Comparison of ENCODE assay signal across 9 cellular contexts in the genomic region with DNA sequence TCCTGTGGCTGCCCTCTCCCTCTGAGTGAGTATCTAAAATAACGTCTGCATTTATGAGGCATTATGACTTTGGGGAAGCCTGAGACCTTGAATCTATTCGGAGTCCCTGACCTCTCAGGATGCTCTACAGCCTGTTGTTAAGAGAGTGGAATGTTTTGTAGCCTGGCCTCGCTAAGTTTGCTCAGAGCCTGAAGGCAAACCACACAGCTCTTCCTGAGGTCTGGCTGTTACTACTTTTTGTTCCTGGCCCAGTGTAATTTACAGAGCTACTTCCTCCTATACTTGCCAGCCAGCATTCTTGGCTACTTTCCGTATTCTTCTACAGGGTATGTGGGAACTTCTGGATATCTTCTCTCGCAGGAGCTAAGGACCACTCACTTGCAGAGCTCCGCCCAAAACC. TPM values are rescaled to one million over a fixed set of nuclear protein-coding genes. Genes with fewer than 3 reads are reported as not detected.
A peak's percentile ranks its signal among the peaks of the same experiment; 100 is the strongest.
DNase-seq lines count a peak whose midpoint lies in the region; ATAC-seq, FAIRE-seq and TF ChIP-seq lines count a peak whose summit lies in the region.
"Had no signal": no experiment of that assay in that cellular context is flagged by ENCODE, and none has a peak within 500 bp of the region (broad histone marks: within the 10 kb centered on the region; RNA-seq: fewer than 3 reads in every experiment).

No MANE protein-coding gene starts in this region.

- no CpG with 5 or more reads among the region's 6 CpGs for WGBS in mesendoderm (ENCODE audit: extremely low coverage, insufficient coverage, low lambda C conversion rate)

- TF ChIP-seq CTCF in Loucy (conservative IDR thresholded peaks at IDR 0.05; ENCODE audit: low read length), result no peak
- TF ChIP-seq CTCF in brain (conservative IDR thresholded peaks at IDR 0.05), result no peak
- no peak for TF ChIP-seq CTCF in kidney (IDR thresholded peaks at IDR 0.05; ENCODE audit: borderline replicate concordance, extremely low read depth, insufficient read depth)

- H3K4ac ChIP-seq in mesendoderm (ENCODE audit: low read depth, low read length), result no peak overlapping the region

- H3K27ac Mint-ChIP-seq in brain, result peak overlapping the region in 3 of 5 experiments; percentile 8 to 42 (median 30)

- H2BK15ac ChIP-seq in mesendoderm (replicated peaks; ENCODE audit: low read depth), result no peak overlapping the region

- intact Hi-C loops in kidney (cut with DNase I), result no loop called here

- H3K56ac ChIP-seq in mesendoderm (ENCODE audit: low read length), result no peak overlapping the region

- peak overlapping the region; percentile 64 for H3K18ac ChIP-seq in mesendoderm (ENCODE audit: low read length)

- H4K20me1 ChIP-seq in Loucy (ENCODE audit: insufficient read depth, low read length, poor library complexity, severe bottlenecking), result peaks cover 5% of the 10 kb centered on the region

- H3K4me2 ChIP-seq in Loucy (ENCODE audit: low read depth, low read length, poor library complexity, severe bottlenecking), result peak overlapping the region; percentile 15
- H3K4me2 ChIP-seq in mesendoderm (ENCODE audit: low read length), result no peak overlapping the region

- H2BK120ac ChIP-seq in mesendoderm (ENCODE audit: low read depth, low read length), result no peak overlapping the region

- H3K27me3 ChIP-seq in Loucy (ENCODE audit: insufficient read depth, low read length, poor library complexity, severe bottlenecking) (no peaks in the 10 kb centered on the region), mesendoderm (ENCODE audit: insufficient read depth, low read length, poor library complexity) (no peaks in the 10 kb centered on the region)

- H3K9me3 ChIP-seq in Loucy (ENCODE audit: insufficient read depth, low read depth, low read length) (no peaks in the 10 kb centered on the region), kidney (ENCODE audit: control insufficient read depth in 1 of 2, low read length in 2 of 2) (no peaks in the 10 kb centered on the region)

- H3K9ac ChIP-seq in Loucy (ENCODE audit: low read depth, low read length, poor library complexity, severe bottlenecking), result peak overlapping the region; percentile 10
- H3K9ac ChIP-seq in mesendoderm (ENCODE audit: low read length), result no peak overlapping the region
- no peak overlapping the region for H3K9ac ChIP-seq in kidney (ENCODE audit: low read length in 2 of 2)

- H2AK5ac ChIP-seq in mesendoderm (ENCODE audit: low read length), result no peak overlapping the region

- H3K79me2 ChIP-seq in Loucy (ENCODE audit: insufficient read depth, low read length), result peaks cover 13% of the 10 kb centered on the region
- H3K79me2 ChIP-seq in mesendoderm (ENCODE audit: control insufficient read depth, insufficient read depth, low read length), result peaks cover 7% of the 10 kb centered on the region

- no peaks in the 10 kb centered on the region for H3K79me1 ChIP-seq in mesendoderm (ENCODE audit: low read length)

- H4K8ac ChIP-seq in mesendoderm (ENCODE audit: low read depth, low read length), result no peak overlapping the region

- no peak overlapping the region for H3K27ac ChIP-seq in mesendoderm (ENCODE audit: low read depth, low read length)
- H3K27ac ChIP-seq in kidney (ENCODE audit: low read depth in 2 of 2, low read length in 2 of 2), result peak overlapping the region in 1 of 2 donors; percentile 32

- H3K36me3 ChIP-seq in Loucy (ENCODE audit: insufficient read depth, low read length) (no peaks in the 10 kb centered on the region), mesendoderm (ENCODE audit: control insufficient read depth, insufficient read depth, low read length) (no peaks in the 10 kb centered on the region), kidney (ENCODE audit: control insufficient read depth in 1 of 2, insufficient read depth in 2 of 2, low read length in 2 of 2) (no peaks in the 10 kb centered on the region)

- H3K4me1 Mint-ChIP-seq in brain, result peaks cover 27% of the 10 kb centered on the region

- FAIRE-seq in kidney (lab: Jason Lieb, UNC) (no peak), RCC 7860 (lab: Jason Lieb, UNC) (no peak)
- FAIRE-seq: TTC549 had no signal

- H3K4me3 Mint-ChIP-seq in brain, result peak overlapping the region in 1 of 5 experiments; percentile 22

- peaks cover 0 to 4% (median 4%) of the 10 kb centered on the region in 5 experiments for H3K9me3 Mint-ChIP-seq in brain

- H3K23ac ChIP-seq in mesendoderm (ENCODE audit: low read length), result no peak overlapping the region

- no peaks in the 10 kb centered on the region for H3F3A ChIP-seq in Loucy (ENCODE audit: low read depth)

- ATAC-seq in HG03095 (IDR thresholded peaks at IDR 0.05; ENCODE audit: unreplicated experiment), result no peak

- no peaks in the 10 kb centered on the region for H3K9me2 ChIP-seq in Loucy (replicated peaks; ENCODE audit: low read depth, low read length)

- no peak overlapping the region for H3K4me3 ChIP-seq in Loucy (ENCODE audit: low read length, poor library complexity, severe bottlenecking)
- H3K4me3 ChIP-seq in mesendoderm (ENCODE audit: low read length), result no peak overlapping the region
- H3K4me3 ChIP-seq in kidney (ENCODE audit: low read length in 2 of 2), result no peak overlapping the region

- H2AFZ ChIP-seq in Loucy (ENCODE audit: low read length), result peak overlapping the region; percentile 79

- H2BK5ac ChIP-seq in mesendoderm (ENCODE audit: low read length), result no peak overlapping the region

- H4K5ac ChIP-seq in mesendoderm (ENCODE audit: low read length), result no peak overlapping the region

- DNase-seq in AG08395 (ENCODE audit: low spot score), result peak; percentile 41
- peak; percentile 82 for DNase-seq in mesendoderm
- no peak for DNase-seq in kidney
- DNase-seq in RCC 7860 (ENCODE audit: low spot score), result no peak
- no peak for DNase-seq in NCI-H1694 (lab: John Stamatoyannopoulos, UW)

- H3K36me3 Mint-ChIP-seq in brain, result peaks cover 5% of the 10 kb centered on the region

- H3K4me1 ChIP-seq in Loucy (ENCODE audit: insufficient read depth, low read length, poor library complexity, severe bottlenecking), result peaks cover 27% of the 10 kb centered on the region
- peaks cover under 1% of the 10 kb centered on the region for H3K4me1 ChIP-seq in mesendoderm (ENCODE audit: control insufficient read depth, low read depth, low read length)
- peaks cover 0 to 6% of the 10 kb centered on the region in 2 donors for H3K4me1 ChIP-seq in kidney (ENCODE audit: control insufficient read depth in 1 of 2, insufficient read depth in 1 of 2, low read depth in 1 of 2, low read length in 2 of 2)

- H3K27me3 Mint-ChIP-seq in brain, result peaks cover 20% of the 10 kb centered on the region

RNA-seq across cellular contexts. Expression of gene ZMYM4, which starts 3.6 kb away (rescaled TPM):
- polyA plus RNA-seq in brain (ENCODE audit: insufficient read depth, low read depth, low replicate concordance) (13.8 TPM), kidney (ENCODE audit: insufficient read depth, low read depth, low replicate concordance) (11.2 TPM)
- polyA plus RNA-seq in mesendoderm (2013, experiment 1 of 2), result 37.2 TPM
- polyA plus RNA-seq in mesendoderm (2013, experiment 2 of 2), result 38.8 TPM
- 64.4 TPM for total RNA-seq in kidney

Comparison
In these comparisons a context has a peak if more than half of its experiments do, and no peak if none do; other contexts are left out.
1. DNase-seq: peak in AG08395 (single experiment) and mesendoderm (single experiment); none in kidney (single experiment), RCC 7860 (single experiment) and NCI-H1694 (single experiment).